In the genomic region with DNA sequence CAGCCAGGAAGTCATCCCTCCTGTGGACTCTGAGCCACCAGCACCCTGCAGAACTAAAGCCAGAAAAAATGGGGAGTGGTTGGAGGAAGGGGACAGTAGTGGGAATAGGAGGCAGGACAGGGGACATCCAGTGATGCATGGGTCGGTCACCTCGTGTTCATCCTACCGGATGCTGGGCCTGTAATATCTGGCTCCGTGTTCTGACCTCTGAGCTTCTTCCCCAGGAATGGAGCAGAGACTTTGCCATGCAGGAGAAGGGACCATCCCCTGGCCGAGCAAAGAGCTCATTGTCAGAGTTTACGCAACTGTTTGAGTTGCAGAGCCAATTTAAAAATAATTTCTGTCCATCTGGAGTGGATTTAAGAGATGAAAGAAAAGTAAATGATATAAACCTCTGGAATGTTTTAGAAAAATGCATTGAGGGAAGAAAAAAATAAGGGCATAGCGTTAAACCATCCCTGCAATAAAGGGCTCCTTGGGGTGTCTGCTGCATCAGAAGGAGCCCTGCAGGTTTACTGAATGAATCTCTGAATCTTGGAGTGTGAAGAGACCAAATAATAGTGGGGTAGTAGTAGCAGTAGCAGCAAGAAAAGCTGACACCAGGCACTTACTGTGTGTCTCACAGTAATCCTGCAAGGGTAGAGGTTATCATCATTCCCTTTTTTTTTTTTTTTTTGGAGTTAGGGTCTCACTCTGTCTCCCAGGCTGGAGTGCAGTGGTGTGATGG, we compare ENCODE assay signal across 16 cellular contexts.
DNase-seq lines count a peak whose midpoint lies in the region; ATAC-seq, FAIRE-seq and TF ChIP-seq lines count a peak whose summit lies in the region.
"Had no signal": no experiment of that assay in that cellular context is flagged by ENCODE, and none has a peak within 500 bp of the region (broad histone marks: within the 10 kb centered on the region; RNA-seq: fewer than 3 reads in every experiment).

No MANE protein-coding gene starts in this region.

- ATAC-seq in Right ventricle myocardium superior (ENCODE audit: poor library complexity): no peak
- ATAC-seq in HG03097 (IDR thresholded peaks at IDR 0.05; ENCODE audit: low FRiP score, unreplicated experiment): no peak
- no peak for ATAC-seq in GM18867 (IDR thresholded peaks at IDR 0.05; ENCODE audit: unreplicated experiment)
- ATAC-seq: esophagus mucosa, natural killer cell had no signal

- peaks cover 58% of the 10 kb centered on the region for H3K4me1 ChIP-seq in left ventricle myocardium inferior
- H3K4me1 ChIP-seq in uterus: peaks cover 10 to 21% of the 10 kb centered on the region in 2 donors
- peaks cover 0 to 5% of the 10 kb centered on the region in 2 donors for H3K4me1 ChIP-seq in small intestine (ENCODE audit: control insufficient read depth in 2 of 2, insufficient read depth in 1 of 2, low read depth in 1 of 2, low read length in 1 of 2)

- H3K36me3 ChIP-seq in left ventricle myocardium inferior (peaks cover 36% of the 10 kb centered on the region), uterus (no peaks in the 10 kb centered on the region), small intestine (ENCODE audit: control insufficient read depth in 2 of 2, insufficient read depth in 2 of 2, low read length in 2 of 2) (peaks cover 6 to 18% of the 10 kb centered on the region in 2 donors)

- H3K27me3 ChIP-seq in left ventricle myocardium inferior (ENCODE audit: low read depth) (no peaks in the 10 kb centered on the region), uterus (no peaks in the 10 kb centered on the region), small intestine (ENCODE audit: control insufficient read depth in 2 of 2, insufficient read depth in 2 of 2, low read length in 2 of 2) (no peaks in the 10 kb centered on the region)
- H3K27me3 ChIP-seq: BLaER1 had no signal

- H3K9me3 ChIP-seq in left ventricle myocardium inferior (replicated peaks): no peaks in the 10 kb centered on the region
- no peaks in the 10 kb centered on the region for H3K9me3 ChIP-seq in uterus
- H3K9me3 ChIP-seq in small intestine (ENCODE audit: control insufficient read depth, low read depth): no peaks in the 10 kb centered on the region
- H3K9me3 ChIP-seq: BLaER1 had no signal

- peak overlapping the region; percentile 93 for H3K27ac ChIP-seq in left ventricle myocardium inferior (replicated peaks)
- H3K27ac ChIP-seq in uterus: peak overlapping the region in 1 of 2 donors; percentile 54
- no peak overlapping the region for H3K27ac ChIP-seq in small intestine (ENCODE audit: low read depth in 1 of 2, low read length in 1 of 2)
- H3K27ac ChIP-seq: BLaER1, WERI-Rb-1 had no signal

- H3K4me3 Mint-ChIP-seq in activated T-helper 1 cell treated with anti-CD3 and anti-CD28 coated beads, Interleukin-12 subunit alpha, Interleukin-12 subunit beta, Interleukin-2, Interleukin-4 antibody, amounts not matched to agents 30 ng/mL and 10 ng/mL and 1 ng/mL, durations not matched to agents 14 hours and 24 hours and 36 hours: no peak overlapping the region
- H3K4me3 Mint-ChIP-seq: activated T-cell treated with anti-CD3 and anti-CD28 coated beads, Interleukin-2, amount 50 U/mL, for 24 hours; natural killer cell had no signal

- H3K4me3 ChIP-seq in left ventricle myocardium inferior (no peak overlapping the region), fibroblast of villous mesenchyme (ENCODE audit: low read depth, low read length) (no peak overlapping the region), uterus (no peak overlapping the region), small intestine (ENCODE audit: low read depth in 1 of 2, low read length in 2 of 2) (no peak overlapping the region)
- H3K4me3 ChIP-seq: BLaER1, skin epidermis had no signal

- WGBS in small intestine, 3 donors: 84 to 94% (median 90%) methylated on average over 7 of the region's 7 CpGs

- H3K9me3 Mint-ChIP-seq in activated T-helper 1 cell treated with anti-CD3 and anti-CD28 coated beads, Interleukin-12 subunit alpha, Interleukin-12 subunit beta, Interleukin-2, Interleukin-4 antibody, amounts not matched to agents 30 ng/mL and 10 ng/mL and 1 ng/mL, durations not matched to agents 14 hours and 24 hours and 36 hours: no peaks in the 10 kb centered on the region
- H3K9me3 Mint-ChIP-seq: activated T-cell treated with anti-CD3 and anti-CD28 coated beads, Interleukin-2, amount 50 U/mL, for 24 hours; natural killer cell had no signal

- intact Hi-C loops in left ventricle myocardium inferior (cut with micrococcal nuclease): no loop called here
- intact Hi-C loops in Right ventricle myocardium superior (cut with DNase I): no loop called here
- intact Hi-C loops in activated T-helper 1 cell treated with anti-CD3 and anti-CD28 coated beads, Interleukin-12 subunit alpha, Interleukin-12 subunit beta, Interleukin-2, Interleukin-4 antibody, amounts not matched to agents 30 ng/mL and 10 ng/mL and 1 ng/mL, durations not matched to agents 14 hours and 24 hours and 36 hours (cut with micrococcal nuclease): no loop called here
- intact Hi-C loops in uterus (cut with DNase I; ENCODE audit: low total_unique reads): no loop called here

- TF ChIP-seq POLR2A in uterus (IDR thresholded peaks at IDR 0.05): no peak

- FAIRE-seq in small intestine (lab: Jason Lieb, UNC): no peak
- FAIRE-seq: G401.6 had no signal

- TF ChIP-seq CTCF in left ventricle myocardium inferior (IDR thresholded peaks at IDR 0.05; ENCODE audit: borderline replicate concordance) (no peak), fibroblast of villous mesenchyme (IDR thresholded peaks at IDR 0.05; ENCODE audit: insufficient read depth, low read depth, low read length) (no peak), uterus (IDR thresholded peaks at IDR 0.05) (no peak)

- no peaks in the 10 kb centered on the region for H3K27me3 Mint-ChIP-seq in activated T-helper 1 cell treated with anti-CD3 and anti-CD28 coated beads, Interleukin-12 subunit alpha, Interleukin-12 subunit beta, Interleukin-2, Interleukin-4 antibody, amounts not matched to agents 30 ng/mL and 10 ng/mL and 1 ng/mL, durations not matched to agents 14 hours and 24 hours and 36 hours (ENCODE audit: insufficient read depth)
- H3K27me3 Mint-ChIP-seq: activated T-cell treated with anti-CD3 and anti-CD28 coated beads, Interleukin-2, amount 50 U/mL, for 24 hours had no signal

- DNase-seq in left ventricle myocardium inferior (no peak), Right ventricle myocardium superior (no peak), fibroblast of villous mesenchyme (ENCODE audit: low read depth) (peak; percentile 83), uterus (peak; percentile 45 to 51), small intestine (no peak)
- DNase-seq in activated T-helper 1 cell treated with anti-CD3 and anti-CD28 coated beads, Interleukin-12 subunit alpha, Interleukin-12 subunit beta, Interleukin-2, Interleukin-4 antibody, amounts not matched to agents 30 ng/mL and 10 ng/mL and 1 ng/mL, durations not matched to agents 14 hours and 24 hours and 36 hours (ENCODE audit: low spot score): no peak
- DNase-seq: kidney glomerular epithelial cell, natural killer cell, WERI-Rb-1 had no signal

- H3K27ac Mint-ChIP-seq in activated T-helper 1 cell treated with anti-CD3 and anti-CD28 coated beads, Interleukin-12 subunit alpha, Interleukin-12 subunit beta, Interleukin-2, Interleukin-4 antibody, amounts not matched to agents 30 ng/mL and 10 ng/mL and 1 ng/mL, durations not matched to agents 14 hours and 24 hours and 36 hours: peak overlapping the region; percentile 44
- H3K27ac Mint-ChIP-seq: activated T-cell treated with anti-CD3 and anti-CD28 coated beads, Interleukin-2, amount 50 U/mL, for 24 hours; natural killer cell had no signal

- peaks cover 19% of the 10 kb centered on the region for H3K4me1 Mint-ChIP-seq in activated T-helper 1 cell treated with anti-CD3 and anti-CD28 coated beads, Interleukin-12 subunit alpha, Interleukin-12 subunit beta, Interleukin-2, Interleukin-4 antibody, amounts not matched to agents 30 ng/mL and 10 ng/mL and 1 ng/mL, durations not matched to agents 14 hours and 24 hours and 36 hours (ENCODE audit: low read depth)

- peaks cover 48% of the 10 kb centered on the region for H3K36me3 Mint-ChIP-seq in activated T-helper 1 cell treated with anti-CD3 and anti-CD28 coated beads, Interleukin-12 subunit alpha, Interleukin-12 subunit beta, Interleukin-2, Interleukin-4 antibody, amounts not matched to agents 30 ng/mL and 10 ng/mL and 1 ng/mL, durations not matched to agents 14 hours and 24 hours and 36 hours (ENCODE audit: low read depth)

Comparison
In these comparisons a context has a peak if more than half of its experiments do, and no peak if none do; other contexts are left out.
1. DNase-seq: peak in fibroblast of villous mesenchyme (single experiment) and uterus (2 of 2); none in left ventricle myocardium inferior (single experiment), Right ventricle myocardium superior (single experiment), activated T-helper 1 cell treated with anti-CD3 and anti-CD28 coated beads, Interleukin-12 subunit alpha, Interleukin-12 subunit beta, Interleukin-2, Interleukin-4 antibody, amounts not matched to agents 30 ng/mL and 10 ng/mL and 1 ng/mL, durations not matched to agents 14 hours and 24 hours and 36 hours (single experiment) and small intestine (single experiment).